In the genomic region with DNA sequence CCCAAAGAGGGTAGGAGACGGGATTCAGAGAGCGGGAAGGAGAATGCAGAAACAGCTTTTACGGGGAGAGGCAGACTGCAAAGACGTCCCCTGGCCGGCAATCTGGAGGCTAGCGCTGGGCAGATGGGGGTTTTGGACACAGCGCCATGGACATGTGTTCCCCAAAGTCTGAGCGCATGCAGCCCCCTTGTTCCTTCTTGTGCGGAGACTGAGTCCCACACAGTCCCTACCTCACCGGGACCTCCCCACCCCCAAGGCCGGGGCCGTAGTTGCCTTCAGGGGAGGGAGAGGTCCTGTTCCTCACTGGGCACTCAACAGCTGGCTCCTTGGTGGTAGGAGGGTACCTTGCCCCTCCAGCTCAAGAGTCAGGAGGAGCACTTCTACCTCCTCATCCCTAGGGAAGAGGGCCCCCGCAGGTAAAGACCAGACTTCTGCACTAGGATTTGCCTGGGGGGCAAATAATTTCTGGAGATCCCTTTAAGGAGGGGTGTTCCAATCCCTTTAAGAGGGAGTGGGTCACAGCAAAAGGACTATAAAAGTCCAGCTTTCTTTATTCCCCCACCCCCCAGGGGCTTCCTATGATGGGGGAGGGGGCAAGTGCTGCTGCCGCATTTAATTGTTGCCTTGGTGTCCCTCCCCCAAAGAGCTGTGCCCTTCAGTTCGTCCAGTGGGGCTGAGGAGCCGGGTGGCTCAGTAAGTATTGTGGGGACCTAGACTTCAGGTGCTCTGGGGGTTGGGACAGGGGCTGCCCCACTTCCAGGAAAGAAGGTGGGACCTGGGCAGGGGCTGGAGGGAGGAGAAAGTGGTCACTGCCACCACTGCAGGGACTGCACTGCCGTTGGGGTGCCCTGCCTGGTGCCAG, we compare ENCODE assay signal across 6 cellular contexts. TPM values are rescaled to one million over a fixed set of nuclear protein-coding genes. Genes with fewer than 3 reads are reported as not detected.
DNase-seq lines count a peak whose midpoint lies in the region; TF ChIP-seq lines count a peak whose summit lies in the region.

No MANE protein-coding gene starts in this region.

- H3K36me3 ChIP-seq in H7 (replicated peaks; ENCODE audit: control insufficient read depth, insufficient read depth, low read length) (no peaks in the 10 kb centered on the region), ascending aorta (no peaks in the 10 kb centered on the region)

- peaks cover 13 to 19% of the 10 kb centered on the region in 2 donors for H3K4me1 ChIP-seq in ascending aorta

- H3K27ac ChIP-seq in ascending aorta = no peak overlapping the region

- no peaks in the 10 kb centered on the region for H3K9me3 Mint-ChIP-seq in neural crest cell

- no peaks in the 10 kb centered on the region for H3K36me3 Mint-ChIP-seq in neural crest cell (ENCODE audit: low read depth)

- peaks cover 34% of the 10 kb centered on the region for H3K4me1 Mint-ChIP-seq in neural crest cell

- DNase-seq in H7 (peak; percentile 80), ascending aorta (ENCODE audit: low spot score in 2 of 2) (no peak), neural crest cell (ENCODE audit: low read depth, low spot score) (no peak), cerebellum (ENCODE audit: low spot score) (no peak), NAMALWA (ENCODE audit: low spot score) (no peak), GM19238 (ENCODE audit: insufficient read length, low spot score) (no peak)

- H3K4me3 Mint-ChIP-seq in neural crest cell = peak overlapping the region; percentile 93

- peaks cover 81% of the 10 kb centered on the region for H3K27me3 Mint-ChIP-seq in neural crest cell (ENCODE audit: low read depth)

- no peak for TF ChIP-seq CTCF in ascending aorta (IDR thresholded peaks at IDR 0.05)
- TF ChIP-seq CTCF in neural crest cell (conservative IDR thresholded peaks at IDR 0.05) = no peak

- H3K4me3 ChIP-seq in H7 (ENCODE audit: insufficient read depth, low read depth, low read length) = peak overlapping the region; percentile 66
- H3K4me3 ChIP-seq in ascending aorta = peak overlapping the region; percentile 38 to 63

- peaks cover 29% of the 10 kb centered on the region for H3K27me3 ChIP-seq in H7 (ENCODE audit: control insufficient read depth, insufficient read depth, low read length)
- H3K27me3 ChIP-seq in ascending aorta = peaks cover 13% of the 10 kb centered on the region

- no peaks in the 10 kb centered on the region for H3K9me3 ChIP-seq in ascending aorta

- H3K27ac Mint-ChIP-seq in neural crest cell (ENCODE audit: unreplicated experiment) = no peak overlapping the region

- intact Hi-C loops in ascending aorta (cut with DNase I) = no loop called here

RNA-seq across cellular contexts. Expression of a gene that starts 3.6 kb away (rescaled TPM):
- 45.7 and 47.4 TPM in 2 replicates for total RNA-seq in H7 (2014; rRNA removed; shearing (Covaris generic))
- total RNA-seq in ascending aorta (10.6 TPM), neural crest cell (25.6 and 26.4 TPM in 2 replicates), cerebellum (6.3 TPM)

RNA-seq across cellular contexts. Expression of a gene that starts 31.5 kb away (rescaled TPM):
- 28.6 and 31.4 TPM in 2 replicates for total RNA-seq in H7 (2014; rRNA removed; shearing (Covaris generic))
- total RNA-seq in ascending aorta = 39.5 TPM
- 75.2 and 81.4 TPM in 2 replicates for total RNA-seq in neural crest cell
- 37.3 TPM for total RNA-seq in cerebellum

RNA-seq across cellular contexts. Expression of a gene that starts 33.7 kb away (rescaled TPM):
- total RNA-seq in H7 (2014; rRNA removed; shearing (Covaris generic)) = 11.7 and 15.2 TPM in 2 replicates
- total RNA-seq in ascending aorta (22.0 TPM), neural crest cell (32.9 and 37.1 TPM in 2 replicates), cerebellum (3.8 TPM)

RNA-seq across cellular contexts. Expression of a gene that starts 54.6 kb away (rescaled TPM):
- 72.2 and 104 TPM in 2 replicates for total RNA-seq in H7 (2014; rRNA removed; shearing (Covaris generic))
- 5.1 TPM for total RNA-seq in ascending aorta
- total RNA-seq in neural crest cell = 73.7 and 74.7 TPM in 2 replicates
- 27.2 TPM for total RNA-seq in cerebellum
